8 cellular contexts compared by ENCODE assay signal in the genomic region with DNA sequence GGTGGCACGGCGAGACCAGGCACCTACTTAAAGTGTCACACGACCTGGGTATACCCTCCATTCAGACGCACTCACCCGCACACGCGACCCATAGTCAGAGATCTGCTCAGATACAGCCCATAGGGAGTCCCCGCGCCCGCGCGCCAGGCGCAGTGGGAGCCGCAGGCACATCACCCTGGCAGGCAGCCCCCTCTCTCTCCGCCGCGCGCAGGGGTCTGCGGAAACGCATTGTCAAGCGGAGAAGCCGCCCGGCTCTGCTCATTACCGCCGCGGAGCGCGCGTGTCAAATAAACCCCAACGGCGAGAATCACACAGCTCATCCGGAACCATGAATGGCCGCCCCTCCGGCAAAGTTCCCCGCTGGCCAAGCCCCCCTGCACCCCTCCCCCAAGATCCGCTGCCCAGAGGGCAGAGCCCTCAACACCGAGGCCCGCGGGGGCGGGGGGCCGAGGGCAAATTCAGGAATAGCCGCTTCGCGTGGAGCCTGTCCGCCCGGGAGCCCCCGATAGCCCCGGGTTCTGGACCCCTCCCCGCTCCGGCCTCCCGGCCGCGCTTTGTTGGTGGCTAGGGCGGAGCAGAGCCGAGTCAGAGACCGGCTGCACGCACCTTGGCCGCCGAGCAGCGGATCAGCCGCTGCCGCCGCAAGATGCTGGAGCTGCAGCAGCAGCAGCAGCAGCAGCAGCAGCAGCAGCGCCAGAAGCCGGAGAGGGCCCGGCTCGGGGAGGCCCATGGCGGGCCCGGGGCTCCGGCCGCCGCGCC. TPM values are rescaled to one million over a fixed set of nuclear protein-coding genes. Genes with fewer than 3 reads are reported as not detected.
DNase-seq lines count a peak whose midpoint lies in the region; ATAC-seq and TF ChIP-seq lines count a peak whose summit lies in the region.

No MANE protein-coding gene starts in this region.

- no peaks in the 10 kb centered on the region for H3K27me3 Mint-ChIP-seq in activated CD4-positive, alpha-beta memory T cell treated with anti-CD3 and anti-CD28 coated beads, Interleukin-2, amount 10 ng/mL, durations not matched to agents 7 days and 5 days
- H3K27me3 Mint-ChIP-seq in endothelial cell (ENCODE audit: unreplicated experiment): peaks cover 8% of the 10 kb centered on the region
- H3K27me3 Mint-ChIP-seq in naive thymus-derived CD4-positive, alpha-beta T cell: no peaks in the 10 kb centered on the region

- peaks cover 0 to 4% (median 0%) of the 10 kb centered on the region in 3 experiments for H3K36me3 ChIP-seq in naive thymus-derived CD4-positive, alpha-beta T cell (ENCODE audit: control insufficient read depth in 2 of 3, insufficient read depth in 3 of 3, low read length in 3 of 3)
- H3K36me3 ChIP-seq in subcutaneous abdominal adipose tissue (ENCODE audit: control insufficient read depth in 5 of 5, insufficient read depth in 5 of 5, low read length in 5 of 5): no peaks in the 10 kb centered on the region

- peak overlapping the region; percentile 88 for H3K27ac Mint-ChIP-seq in activated CD4-positive, alpha-beta memory T cell treated with anti-CD3 and anti-CD28 coated beads, Interleukin-2, amount 10 ng/mL, durations not matched to agents 7 days and 5 days
- no peak overlapping the region for H3K27ac Mint-ChIP-seq in endothelial cell (ENCODE audit: unreplicated experiment)
- H3K27ac Mint-ChIP-seq in naive thymus-derived CD4-positive, alpha-beta T cell: peak overlapping the region; percentile 47 to 96 (median 71)

- DNase-seq in GM10248 (ENCODE audit: extremely low spot score) (peak; percentile 51), NCI-H345 (lab: John Stamatoyannopoulos, UW) (peak; percentile 49), endothelial cell (ENCODE audit: low spot score) (peak; percentile 57), mucosa of gallbladder (ENCODE audit: low spot score) (no peak)
- peak; percentile 67 for DNase-seq in activated CD4-positive, alpha-beta memory T cell treated with anti-CD3 and anti-CD28 coated beads, Interleukin-2, amount 10 ng/mL, durations not matched to agents 7 days and 5 days
- DNase-seq in naive thymus-derived CD4-positive, alpha-beta T cell: peak; percentile 26 to 62 (median 52)

- intact Hi-C loops in naive thymus-derived CD4-positive, alpha-beta T cell (cut with micrococcal nuclease): loop anchor here (1.0 to 10.0 kb wide), 11 partner anchors 33 to 1270 kb away; partner anchors contain the start of genes BTF3L4 (in 2 of the 2), LRRC42 (in 2 of the 2), TXNDC12 (in 2 of the 2) and CPT2 (in 1 of the 2)

- H3K4me1 Mint-ChIP-seq in activated CD4-positive, alpha-beta memory T cell treated with anti-CD3 and anti-CD28 coated beads, Interleukin-2, amount 10 ng/mL, durations not matched to agents 7 days and 5 days: peaks cover 52% of the 10 kb centered on the region
- H3K4me1 Mint-ChIP-seq in endothelial cell (ENCODE audit: unreplicated experiment): peaks cover 16% of the 10 kb centered on the region
- H3K4me1 Mint-ChIP-seq in naive thymus-derived CD4-positive, alpha-beta T cell: peaks cover 6 to 48% (median 12%) of the 10 kb centered on the region in 7 donors

- peaks cover 5 to 14% of the 10 kb centered on the region in 2 donors for H3K4me1 ChIP-seq in naive thymus-derived CD4-positive, alpha-beta T cell (ENCODE audit: control insufficient read depth in 2 of 2, insufficient read depth in 2 of 2, low read length in 2 of 2)
- H3K4me1 ChIP-seq in subcutaneous abdominal adipose tissue (ENCODE audit: control insufficient read depth in 5 of 5, insufficient read depth in 5 of 5, low read length in 5 of 5): peaks cover 0 to 31% (median 26%) of the 10 kb centered on the region in 5 donors

- ATAC-seq in HG02571 (IDR thresholded peaks at IDR 0.05; ENCODE audit: unreplicated experiment): peak; percentile 4
- peak; percentile 11 for ATAC-seq in naive thymus-derived CD4-positive, alpha-beta T cell

- H3K9me3 ChIP-seq in naive thymus-derived CD4-positive, alpha-beta T cell (ENCODE audit: control insufficient read depth in 2 of 3, low read length in 3 of 3): no peaks in the 10 kb centered on the region
- H3K9me3 ChIP-seq in subcutaneous abdominal adipose tissue (ENCODE audit: control insufficient read depth in 5 of 5, low read length in 5 of 5): no peaks in the 10 kb centered on the region

- no peaks in the 10 kb centered on the region for H3K9me3 Mint-ChIP-seq in activated CD4-positive, alpha-beta memory T cell treated with anti-CD3 and anti-CD28 coated beads, Interleukin-2, amount 10 ng/mL, durations not matched to agents 7 days and 5 days
- H3K9me3 Mint-ChIP-seq in endothelial cell (ENCODE audit: unreplicated experiment): no peaks in the 10 kb centered on the region
- H3K9me3 Mint-ChIP-seq in naive thymus-derived CD4-positive, alpha-beta T cell: peaks cover 0 to 1% (median 0%) of the 10 kb centered on the region in 11 donors

- TF ChIP-seq CTCF in GM10248 (IDR thresholded peaks at IDR 0.05; ENCODE audit: control extremely low read depth, extremely low read depth, low read depth, missing control alignments): no peak
- TF ChIP-seq CTCF in endothelial cell (IDR thresholded peaks at IDR 0.05; ENCODE audit: unreplicated experiment): no peak

- H3K27me3 ChIP-seq in naive thymus-derived CD4-positive, alpha-beta T cell (ENCODE audit: control insufficient read depth in 2 of 2, insufficient read depth in 2 of 2, low read length in 2 of 2): no peaks in the 10 kb centered on the region
- H3K27me3 ChIP-seq in subcutaneous abdominal adipose tissue (ENCODE audit: control insufficient read depth in 5 of 5, insufficient read depth in 4 of 5, low read length in 5 of 5): no peaks in the 10 kb centered on the region

- H3K4me3 Mint-ChIP-seq in activated CD4-positive, alpha-beta memory T cell treated with anti-CD3 and anti-CD28 coated beads, Interleukin-2, amount 10 ng/mL, durations not matched to agents 7 days and 5 days: peak overlapping the region; percentile 98
- peak overlapping the region; percentile 91 for H3K4me3 Mint-ChIP-seq in endothelial cell (ENCODE audit: unreplicated experiment)
- H3K4me3 Mint-ChIP-seq in naive thymus-derived CD4-positive, alpha-beta T cell: peak overlapping the region; percentile 92 to 98 (median 94)

- CTCF ChIA-PET in GM10248 (lab: Yijun Ruan, JAX): interaction anchor here (1.2 to 1.4 kb wide), 2 partner anchors 45 to 49 kb away, joined by 5 read pairs; no protein-coding TSS in a partner anchor
- CTCF ChIA-PET in activated CD4-positive, alpha-beta memory T cell treated with anti-CD3 and anti-CD28 coated beads, Interleukin-2, amount 10 ng/mL, durations not matched to agents 7 days and 5 days (lab: Charles Lee): interaction anchor here (1.1 to 2.4 kb wide), 3 partner anchors 40 to 66 kb away, joined by 3 to 10 read pairs (median 7); no protein-coding TSS in a partner anchor
- CTCF ChIA-PET in naive thymus-derived CD4-positive, alpha-beta T cell (lab: Charles Lee): no interaction called here

- H3K4me3 ChIP-seq in naive thymus-derived CD4-positive, alpha-beta T cell (ENCODE audit: low read length): peak overlapping the region; percentile 88
- peak overlapping the region; percentile 15 to 73 (median 63) for H3K4me3 ChIP-seq in subcutaneous abdominal adipose tissue (ENCODE audit: low read depth in 1 of 5, low read length in 5 of 5)

- peak overlapping the region in 3 of 5 donors; percentile 40 to 68 (median 53) for H3K9ac ChIP-seq in subcutaneous abdominal adipose tissue (ENCODE audit: low read length in 5 of 5)

- H3K27ac ChIP-seq in naive thymus-derived CD4-positive, alpha-beta T cell (ENCODE audit: low read depth, low read length): peak overlapping the region; percentile 56
- no peak overlapping the region for H3K27ac ChIP-seq in subcutaneous abdominal adipose tissue (ENCODE audit: low read depth, low read length)

- H3K36me3 Mint-ChIP-seq in activated CD4-positive, alpha-beta memory T cell treated with anti-CD3 and anti-CD28 coated beads, Interleukin-2, amount 10 ng/mL, durations not matched to agents 7 days and 5 days (ENCODE audit: low read depth): peaks cover 40% of the 10 kb centered on the region
- H3K36me3 Mint-ChIP-seq in endothelial cell (ENCODE audit: low read depth, unreplicated experiment): peaks cover 4% of the 10 kb centered on the region
- H3K36me3 Mint-ChIP-seq in naive thymus-derived CD4-positive, alpha-beta T cell: peaks cover 0 to 12% (median 0%) of the 10 kb centered on the region in 5 donors

- POLR2A ChIA-PET in GM10248 (lab: Yijun Ruan, JAX): no interaction called here
- POLR2A ChIA-PET in activated CD4-positive, alpha-beta memory T cell treated with anti-CD3 and anti-CD28 coated beads, Interleukin-2, amount 10 ng/mL, durations not matched to agents 7 days and 5 days (lab: Charles Lee): interaction anchor here (0.8 to 4.2 kb wide), 12 partner anchors 9 to 923 kb away, joined by 3 to 42 read pairs (median 12); partner anchors contain the start of genes CZIB, ORC1 and PRPF38A
- POLR2A ChIA-PET in naive thymus-derived CD4-positive, alpha-beta T cell (lab: Charles Lee): interaction anchor here (0.6 kb wide), 1 partner anchor 107 kb away, joined by 3 read pairs; the partner anchor contains the start of gene CZIB

RNA-seq across cellular contexts. Expression of gene LRP8, which starts 0.5 kb away (rescaled TPM):
- 10 to 100 TPM; 51.5 to 52.7 TPM for total RNA-seq in activated CD4-positive, alpha-beta memory T cell treated with anti-CD3 and anti-CD28 coated beads, Interleukin-2, amount 10 ng/mL, durations not matched to agents 7 days and 5 days
- total RNA-seq in endothelial cell (ENCODE audit: unreplicated experiment) (15.8 TPM), mucosa of gallbladder (3.5 TPM)
- 10 to 100 TPM in 2 of 5 experiments, 1 to 10 TPM in 3; 4.3 to 45.8 (median 9.9) TPM for total RNA-seq in naive thymus-derived CD4-positive, alpha-beta T cell
- polyA plus RNA-seq in naive thymus-derived CD4-positive, alpha-beta T cell: under 1 TPM; 0.64 to 0.92 TPM
